Comparison of ENCODE assay signal across 11 cellular contexts in genomic region chr13:102484329-102484728, GRCh38.
DNase-seq lines count a peak whose midpoint lies in the region; ATAC-seq and TF ChIP-seq lines count a peak whose summit lies in the region.
"Had no signal": no experiment of that assay in that cellular context is flagged by ENCODE, and none has a peak within 500 bp of the region (broad histone marks: within the 10 kb centered on the region; RNA-seq: fewer than 3 reads in every experiment).

No MANE protein-coding gene starts in this region.

- no peak for TF ChIP-seq CTCF in fibroblast of villous mesenchyme (IDR thresholded peaks at IDR 0.05; ENCODE audit: insufficient read depth, low read depth, low read length)

- no peak overlapping the region for H3K27ac ChIP-seq in right cardiac atrium (ENCODE audit: low read length)

- no peaks in the 10 kb centered on the region for H3K27me3 ChIP-seq in right cardiac atrium (ENCODE audit: control insufficient read depth, insufficient read depth)

- no peaks in the 10 kb centered on the region for H3K9me3 ChIP-seq in right cardiac atrium (ENCODE audit: control insufficient read depth, low read length)

- DNase-seq in A172 (ENCODE audit: low spot score) (peak; percentile 8), SK-MEL-5 (ENCODE audit: low read depth, low spot score) (peak; percentile 61), fibroblast of villous mesenchyme (ENCODE audit: low read depth) (peak; percentile 4), right cardiac atrium (no peak)
- no peak for DNase-seq in effector CD4-positive, alpha-beta T cell
- no peak for DNase-seq in activated CD4-positive, alpha-beta T cell treated with anti-CD3 and anti-CD28 coated beads for 1 hour
- DNase-seq: activated CD4-positive, alpha-beta T cell treated with anti-CD3 and anti-CD28 coated beads, Interleukin-2, amount 50 U/mL, for 48 hours; naive thymus-derived CD8-positive, alpha-beta T cell; stimulated activated naive B cell treated with anti-CD40 and anti-IgM and Interleukin-4, amounts not matched to agents 10 μg/mL and 1 μg/mL and 100 μg/mL, for 72 hours had no signal

- intact Hi-C loops in right cardiac atrium (cut with DNase I) = no loop called here

- 26% methylated on average over 2 of the region's 2 CpGs for WGBS in right cardiac atrium

- H3K4me3 ChIP-seq in fibroblast of villous mesenchyme (ENCODE audit: low read depth, low read length) (no peak overlapping the region), right cardiac atrium (ENCODE audit: low read length) (no peak overlapping the region)

- no peaks in the 10 kb centered on the region for H3K4me1 ChIP-seq in right cardiac atrium (ENCODE audit: control insufficient read depth, insufficient read depth, low read length)

- ATAC-seq in GM18861 (IDR thresholded peaks at IDR 0.05; ENCODE audit: unreplicated experiment) (peak; percentile 54), GM18517 (IDR thresholded peaks at IDR 0.05; ENCODE audit: unreplicated experiment) (no peak), right cardiac atrium (no peak)
- ATAC-seq: naive thymus-derived CD8-positive, alpha-beta T cell; stimulated activated naive B cell treated with anti-CD40 and anti-IgM and Interleukin-4, amounts not matched to agents 10 μg/mL and 1 μg/mL and 100 μg/mL, for 72 hours had no signal

- in situ Hi-C loops in SK-MEL-5 (cut with HindIII; ENCODE audit: low pct_unique_long_range_greater_than_20kb, low sequenced_read_pairs) = no loop called here

Comparison
In these comparisons a context has a peak if more than half of its experiments do, and no peak if none do; other contexts are left out.
1. DNase-seq: peak in A172 (single experiment), SK-MEL-5 (single experiment) and fibroblast of villous mesenchyme (single experiment); none in effector CD4-positive, alpha-beta T cell (single experiment), right cardiac atrium (0 of 3) and activated CD4-positive, alpha-beta T cell treated with anti-CD3 and anti-CD28 coated beads for 1 hour (single experiment).